Comparison of ENCODE assay signal across 14 cellular contexts in the genomic region with DNA sequence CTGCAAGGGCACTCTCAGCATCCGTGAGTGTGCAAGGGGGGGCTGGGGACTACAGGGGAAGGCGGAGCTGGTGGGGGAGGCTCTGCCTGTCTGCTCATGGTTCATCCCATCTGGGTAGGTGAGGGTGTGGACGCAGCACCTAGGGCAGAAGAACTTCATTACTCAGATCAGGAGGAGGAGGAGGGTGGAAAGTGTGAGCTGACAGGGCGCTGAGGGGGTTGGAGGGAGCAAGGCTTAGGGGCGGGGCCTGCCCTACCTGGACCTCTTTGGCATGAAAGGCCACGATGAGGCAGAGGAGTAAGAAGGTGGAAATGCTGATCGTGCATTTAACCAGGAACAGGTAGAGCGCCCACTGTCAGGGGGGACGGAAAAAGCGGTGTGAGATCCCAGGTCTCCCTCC. TPM values are rescaled to one million over a fixed set of nuclear protein-coding genes. Genes with fewer than 3 reads are reported as not detected.
A peak's percentile ranks its signal among the peaks of the same experiment; 100 is the strongest.
DNase-seq lines count a peak whose midpoint lies in the region; FAIRE-seq and TF ChIP-seq lines count a peak whose summit lies in the region.
"Had no signal": no experiment of that assay in that cellular context is flagged by ENCODE, and none has a peak within 500 bp of the region (broad histone marks: within the 10 kb centered on the region; RNA-seq: fewer than 3 reads in every experiment).

No MANE protein-coding gene starts in this region.

- no peak overlapping the region for H3K27ac ChIP-seq in uterus
- H3K27ac ChIP-seq: KMS-11, SJCRH30 had no signal

- DNase-seq in GM12892 (ENCODE audit: insufficient read length): no peak
- DNase-seq in activated CD4-positive, alpha-beta T cell treated with anti-CD3 and anti-CD28 coated beads for 48 hours: peak; percentile 90
- DNase-seq in activated naive CD8-positive, alpha-beta T cell treated with anti-CD3 and anti-CD28 coated beads, Interleukin-2, amount 50 U/mL, for 16 hours (ENCODE audit: low read depth, low spot score): peak; percentile 51
- peak; percentile 67 to 70 for DNase-seq in stimulated activated CD4-positive, alpha-beta T cell treated with anti-CD3 and anti-CD28 coated beads, Interleukin-4, amount 100 ng/mL, for 48 hours (ENCODE audit: low read depth in 2 of 2)
- no peak for DNase-seq in NCI-H2227 treated with DMSO at 0.1 percent for 48 hours (lab: John Stamatoyannopoulos, UW)
- DNase-seq in uterus: no peak
- no peak for DNase-seq in NCI-H1436 (lab: John Stamatoyannopoulos, UW)
- no peak for DNase-seq in NCI-H1930 (lab: John Stamatoyannopoulos, UW)
- DNase-seq: activated gamma-delta T cell, NCI-H226, SJCRH30, upper lobe of left lung had no signal

- H3K36me3 ChIP-seq in uterus: no peaks in the 10 kb centered on the region
- H3K36me3 ChIP-seq: SJCRH30, upper lobe of left lung had no signal

- H3K27me3 ChIP-seq in uterus: no peaks in the 10 kb centered on the region
- H3K27me3 ChIP-seq: SJCRH30, upper lobe of left lung had no signal

- H3K9me3 ChIP-seq in uterus: no peaks in the 10 kb centered on the region
- H3K9me3 ChIP-seq: SJCRH30, upper lobe of left lung had no signal

- TF ChIP-seq POLR2A in GM12892 (IDR thresholded peaks at IDR 0.05; ENCODE audit: low read depth, low read length) (no peak), uterus (IDR thresholded peaks at IDR 0.05) (no peak)

- peak; percentile 14 for FAIRE-seq in GM12892 (lab: Jason Lieb, UNC)

- no peak overlapping the region for H3K4me3 ChIP-seq in uterus
- H3K4me3 ChIP-seq: SJCRH30, upper lobe of left lung had no signal

- peaks cover 0 to 7% of the 10 kb centered on the region in 2 donors for H3K4me1 ChIP-seq in uterus

- intact Hi-C loops in uterus (cut with DNase I; ENCODE audit: low total_unique reads): no loop called here

- TF ChIP-seq CTCF in uterus (IDR thresholded peaks at IDR 0.05): no peak

RNA-seq across cellular contexts. Expression of a gene that starts 4.5 kb away (rescaled TPM):
- polyA plus RNA-seq in GM12892 (2012; ENCODE audit: missing spikeins): 41.1 TPM
- 1 to 10 TPM in 3 of 4 donors, under 1 TPM in 1; 0.77 to 9.2 (median 5.6) TPM for total RNA-seq in uterus
- total RNA-seq: lung microvascular endothelial cell had no signal

RNA-seq across cellular contexts. Expression of a gene that starts 21.5 kb away (rescaled TPM):
- polyA plus RNA-seq in GM12892 (2012; ENCODE audit: missing spikeins): 21.9 TPM
- total RNA-seq in uterus: 10 to 100 TPM; 14.9 to 44.9 (median 27.2) TPM

RNA-seq across cellular contexts. Expression of a gene that starts 26.0 kb away (rescaled TPM):
- polyA plus RNA-seq in GM12892 (2012; ENCODE audit: missing spikeins): not detected
- total RNA-seq in uterus: 1 to 10 TPM in 2 of 4 donors, under 1 TPM in 2; 0.51 to 1.9 (median 0.88) TPM

RNA-seq across cellular contexts. Expression of a gene that starts 50.8 kb away (rescaled TPM):
- polyA plus RNA-seq in GM12892 (2012; ENCODE audit: missing spikeins): 8.4 TPM
- total RNA-seq in uterus: 10 to 100 TPM in 3 of 4 donors, 1 to 10 TPM in 1; 1.8 to 52.6 (median 14.1) TPM

Comparison
In these comparisons a context has a peak if more than half of its experiments do, and no peak if none do; other contexts are left out.
1. DNase-seq: peak in activated CD4-positive, alpha-beta T cell treated with anti-CD3 and anti-CD28 coated beads for 48 hours (single experiment), activated naive CD8-positive, alpha-beta T cell treated with anti-CD3 and anti-CD28 coated beads, Interleukin-2, amount 50 U/mL, for 16 hours (single experiment) and stimulated activated CD4-positive, alpha-beta T cell treated with anti-CD3 and anti-CD28 coated beads, Interleukin-4, amount 100 ng/mL, for 48 hours (2 of 2); none in GM12892 (single experiment), NCI-H2227 treated with DMSO at 0.1 percent for 48 hours (single experiment), uterus (0 of 2), NCI-H1436 (single experiment) and NCI-H1930 (0 of 2).